In genomic region chr1:88039240-88039639, GRCh38 we compare ENCODE assay signal across 34 cellular contexts.
"Had no signal": no experiment of that assay in that cellular context is flagged by ENCODE, and none has a peak within 500 bp of the region (broad histone marks: within the 10 kb centered on the region; RNA-seq: fewer than 3 reads in every experiment).

No MANE protein-coding gene starts in this region.

- H3K4me2 ChIP-seq: KMS-11 had no signal

- H3K4me3 ChIP-seq: MG63 had no signal

- H3K9ac ChIP-seq: KMS-11 had no signal

- DNase-seq: Karpas-422, Kasumi-1, MG63, MM.1S, MV-4-11, NCI-H1048, NCI-H1092, NCI-H1092 treated with DMSO at 0.1 percent for 48 hours, NCI-H1105, NCI-H1105 treated with DMSO at 0.1 percent for 48 hours, NCI-H1417, NCI-H1417 treated with DMSO at 0.1 percent for 48 hours, NCI-H1436, NCI-H1436 treated with DMSO at 0.1 percent for 48 hours, NCI-H146, NCI-H1694, NCI-H1694 treated with DMSO at 0.1 percent for 48 hours, NCI-H187, NCI-H187 treated with DMSO at 0.1 percent for 48 hours, NCI-H1930, NCI-H2029, NCI-H2029 treated with DMSO at 0.1 percent for 48 hours, NCI-H2081, NCI-H2081 treated with DMSO at 0.1 percent for 48 hours, NCI-H2107, NCI-H2171, NCI-H2171 treated with DMSO at 0.1 percent for 48 hours, NCI-H2227 treated with DMSO at 0.1 percent for 48 hours, NCI-H226, NCI-H345, NCI-H446, NCI-H446 treated with DMSO at 0.1 percent for 48 hours, NCI-H510A had no signal

- H3K27ac ChIP-seq: KMS-11 had no signal

- H3K27me3 ChIP-seq: MG63 had no signal

- H3K36me3 ChIP-seq: MG63 had no signal
